Comparison of ENCODE assay signal across 9 cellular contexts in the genomic region with DNA sequence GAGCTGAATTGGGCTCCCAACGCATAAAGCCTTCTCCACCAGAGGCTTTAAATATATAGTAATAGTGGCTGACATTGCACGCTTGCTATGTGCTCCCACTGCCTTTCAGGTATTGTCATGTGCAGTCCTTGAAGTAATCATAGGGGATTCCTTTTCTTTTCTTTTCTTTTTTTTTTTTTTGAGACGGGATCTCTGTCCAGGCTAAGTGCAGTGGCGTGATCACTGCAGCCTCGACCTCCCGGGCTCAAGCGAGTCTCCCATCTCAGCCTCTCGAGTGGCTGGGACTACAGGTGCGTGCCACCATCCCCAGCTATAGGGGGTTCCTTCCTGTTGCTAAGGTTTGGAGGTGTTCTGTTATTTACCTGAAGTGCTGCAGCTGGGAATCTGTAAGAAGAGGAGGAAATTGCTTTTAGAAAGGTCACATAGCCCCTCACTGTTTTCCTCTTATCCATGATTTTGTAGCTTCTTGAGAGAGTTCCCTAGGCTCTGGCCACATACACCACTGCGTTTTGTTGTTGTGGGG. TPM values are rescaled to one million over a fixed set of nuclear protein-coding genes. Genes with fewer than 3 reads are reported as not detected.
DNase-seq lines count a peak whose midpoint lies in the region; TF ChIP-seq lines count a peak whose summit lies in the region.
"Had no signal": no experiment of that assay in that cellular context is flagged by ENCODE, and none has a peak within 500 bp of the region (broad histone marks: within the 10 kb centered on the region; RNA-seq: fewer than 3 reads in every experiment).

No MANE protein-coding gene starts in this region.

- DNase-seq in DMS53 (lab: John Stamatoyannopoulos, UW) (peak; percentile 48), DMS53 treated with DMSO at 0.1 percent for 48 hours (lab: John Stamatoyannopoulos, UW; ENCODE audit: unreplicated experiment) (no peak), kidney epithelial cell (ENCODE audit: low read depth) (no peak), suprapubic skin (ENCODE audit: low spot score in 2 of 2) (no peak), T-helper 9 cell (no peak)
- no peak for DNase-seq in stimulated activated CD4-positive, alpha-beta T cell treated with anti-CD3 and anti-CD28 coated beads, Interleukin-1b, Interleukin-23, amount 100 ng/mL, for 48 hours
- no peak for DNase-seq in stimulated activated CD4-positive, alpha-beta T cell treated with anti-CD3 and anti-CD28 coated beads, Interleukin-4, amount 100 ng/mL, for 24 hours
- DNase-seq: activated gamma-delta T cell treated with Interleukin-2 at 50 U/mL for 16 hours had no signal

- H3K4me1 ChIP-seq in suprapubic skin, result peaks cover 30% of the 10 kb centered on the region

- H3K36me3 ChIP-seq in kidney epithelial cell (ENCODE audit: control insufficient read depth, insufficient read depth, low read length), result peaks cover 4% of the 10 kb centered on the region
- peaks cover 40% of the 10 kb centered on the region for H3K36me3 ChIP-seq in suprapubic skin

- H3K27me3 ChIP-seq in kidney epithelial cell (ENCODE audit: control insufficient read depth, insufficient read depth, low read length) (no peaks in the 10 kb centered on the region), suprapubic skin (no peaks in the 10 kb centered on the region)

- no peak for TF ChIP-seq POLR2A in suprapubic skin (IDR thresholded peaks at IDR 0.05)

- no peak for TF ChIP-seq EP300 in suprapubic skin (IDR thresholded peaks at IDR 0.05)

- TF ChIP-seq CTCF in kidney epithelial cell (IDR thresholded peaks at IDR 0.05; ENCODE audit: insufficient read depth, low read length, poor library complexity, severe bottlenecking) (no peak), suprapubic skin (IDR thresholded peaks at IDR 0.05) (no peak)

- H3K4me3 ChIP-seq in kidney epithelial cell (ENCODE audit: low read depth, low read length) (peak overlapping the region; percentile 86), suprapubic skin (peak overlapping the region; percentile 81)

- H3K27ac ChIP-seq in adipose tissue (ENCODE audit: low read depth, low read length) (peak overlapping the region; percentile 82), suprapubic skin (peak overlapping the region; percentile 92)

- WGBS in adipose tissue, 3 donors, result 5 to 18% (median 9%) methylated on average over 10 of the region's 10 CpGs
- 20% methylated on average over 10 of the region's 10 CpGs for WGBS in suprapubic skin

- no peaks in the 10 kb centered on the region for H3K9me3 ChIP-seq in suprapubic skin

RNA-seq across cellular contexts. Expression of a gene that starts 0.8 kb away (rescaled TPM):
- polyA plus RNA-seq in adipose tissue, result 1,000 to 10,000 TPM; 1,783 to 4,377 (median 3,127) TPM
- total RNA-seq in kidney epithelial cell, result 1,478 and 1,940 TPM in 2 replicates
- total RNA-seq in suprapubic skin, result 1,000 to 10,000 TPM in 3 of 4 donors, 100 to 1,000 TPM in 1; 968 to 1,986 (median 1,251) TPM

RNA-seq across cellular contexts. Expression of a gene that starts 7.5 kb away (rescaled TPM):
- polyA plus RNA-seq in adipose tissue, result 10 to 100 TPM; 11.4 to 56.8 (median 34.1) TPM
- total RNA-seq in kidney epithelial cell, result 9.7 and 11.5 TPM in 2 replicates
- 10 to 100 TPM in 3 of 4 donors, 1 to 10 TPM in 1; 9.0 to 18.0 (median 13.7) TPM for total RNA-seq in suprapubic skin

RNA-seq across cellular contexts. Expression of a gene that starts 18.7 kb away (rescaled TPM):
- 1 to 10 TPM; 4.3 to 5.6 (median 4.6) TPM for polyA plus RNA-seq in adipose tissue
- 13.2 and 20.1 TPM in 2 replicates for total RNA-seq in kidney epithelial cell
- 10 to 100 TPM; 13.9 to 18.9 (median 16.2) TPM for total RNA-seq in suprapubic skin

RNA-seq across cellular contexts. Expression of a gene that starts 19.2 kb away (rescaled TPM):
- polyA plus RNA-seq in adipose tissue, result 1 to 10 TPM in 1 of 3 donors, under 1 TPM in 2; 0.19 to 3.9 (median 0.40) TPM
- total RNA-seq in kidney epithelial cell, result 1.2 and 1.6 TPM in 2 replicates
- under 1 TPM in 2 of 4 donors, not detected in 2; 0.44 to 0.48 TPM for total RNA-seq in suprapubic skin

RNA-seq across cellular contexts. Expression of a gene that starts 23.1 kb away (rescaled TPM):
- 100 to 1,000 TPM in 2 of 3 donors, 10 to 100 TPM in 1; 50.8 to 200 (median 118) TPM for polyA plus RNA-seq in adipose tissue
- total RNA-seq in kidney epithelial cell (398 and 429 TPM in 2 replicates), suprapubic skin (100 to 1,000 TPM; 125 to 234 (median 188) TPM)
